ENCODE assay signal across 15 cellular contexts in the genomic region with DNA sequence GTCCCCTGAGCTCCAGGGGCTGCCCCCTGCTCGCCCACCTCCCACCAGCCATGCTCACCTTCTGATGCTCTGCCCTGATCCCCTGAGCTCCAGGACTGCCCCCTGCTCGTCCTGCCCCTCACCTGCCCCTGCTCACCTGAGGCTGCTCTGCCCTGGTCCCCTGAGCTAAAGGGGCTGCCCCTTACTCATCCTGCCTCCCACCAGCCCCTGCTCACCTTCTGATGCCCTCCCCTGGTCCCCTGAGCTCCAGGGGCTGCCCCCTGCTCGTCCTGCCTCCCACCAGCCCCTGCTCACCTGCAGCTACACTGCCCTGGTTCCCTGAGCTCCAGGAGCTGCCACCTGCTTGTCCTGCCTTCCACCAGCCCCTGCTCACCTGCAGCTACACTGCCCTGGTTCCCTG.
A peak's percentile ranks its signal among the peaks of the same experiment; 100 is the strongest.
DNase-seq lines count a peak whose midpoint lies in the region; ATAC-seq and TF ChIP-seq lines count a peak whose summit lies in the region.
"Had no signal": no experiment of that assay in that cellular context is flagged by ENCODE, and none has a peak within 500 bp of the region (broad histone marks: within the 10 kb centered on the region; RNA-seq: fewer than 3 reads in every experiment).

No MANE protein-coding gene starts in this region.

- H3K4me2 ChIP-seq in OCI-LY1 (ENCODE audit: low read length) = peak overlapping the region; percentile 36; the same call in 1 of the 2 replicates

- H3K27ac Mint-ChIP-seq in memory B cell = peak overlapping the region; percentile 93
- H3K27ac Mint-ChIP-seq in stimulated activated memory B cell treated with anti-CD40 and anti-IgM and Interleukin-4, amounts not matched to agents 10 μg/mL and 1 μg/mL and 100 μg/mL, for 72 hours = peak overlapping the region; percentile 99
- H3K27ac Mint-ChIP-seq: CD8-positive, alpha-beta T cell; HFFc6 had no signal

- peak overlapping the region; percentile 54; the same call in 1 of the 2 replicates for H3K9ac ChIP-seq in OCI-LY1 (ENCODE audit: low read length)

- H3K4me1 ChIP-seq in OCI-LY1 (ENCODE audit: insufficient read depth, low read length, severe bottlenecking) = peaks cover 13% of the 10 kb centered on the region
- H3K4me1 ChIP-seq: HAP-1 had no signal

- no peaks in the 10 kb centered on the region for H4K20me1 ChIP-seq in OCI-LY1 (ENCODE audit: insufficient read depth, low read length)

- H3K27ac ChIP-seq in OCI-LY1 (ENCODE audit: low read depth, low read length, poor library complexity, severe bottlenecking) = peak overlapping the region; percentile 62
- H3K27ac ChIP-seq: HL-60 had no signal

- no peaks in the 10 kb centered on the region for H3K79me2 ChIP-seq in OCI-LY1 (ENCODE audit: insufficient read depth, low read length)

- H3K27me3 Mint-ChIP-seq in memory B cell = no peaks in the 10 kb centered on the region
- H3K27me3 Mint-ChIP-seq in stimulated activated memory B cell treated with anti-CD40 and anti-IgM and Interleukin-4, amounts not matched to agents 10 μg/mL and 1 μg/mL and 100 μg/mL, for 72 hours = no peaks in the 10 kb centered on the region

- H3K4me1 Mint-ChIP-seq in memory B cell = peaks cover 34% of the 10 kb centered on the region
- H3K4me1 Mint-ChIP-seq in stimulated activated memory B cell treated with anti-CD40 and anti-IgM and Interleukin-4, amounts not matched to agents 10 μg/mL and 1 μg/mL and 100 μg/mL, for 72 hours = peaks cover 48% of the 10 kb centered on the region
- H3K4me1 Mint-ChIP-seq: CD14-positive monocyte had no signal

- H3K27me3 ChIP-seq in OCI-LY1 (ENCODE audit: insufficient read depth, low read length) = no peaks in the 10 kb centered on the region

- no peaks in the 10 kb centered on the region for H3F3A ChIP-seq in OCI-LY1 (ENCODE audit: insufficient read depth, low read length)

- ATAC-seq in memory B cell (ENCODE audit: low read depth) (no peak), GM18861 (IDR thresholded peaks at IDR 0.05; ENCODE audit: unreplicated experiment) (no peak)
- no peak for ATAC-seq in stimulated activated memory B cell treated with anti-CD40 and anti-IgM and Interleukin-4, amounts not matched to agents 10 μg/mL and 1 μg/mL and 100 μg/mL, for 72 hours
- ATAC-seq: CD8-positive, alpha-beta T cell had no signal

- peak overlapping the region; percentile 19 for H3K4me3 ChIP-seq in GM12875 (ENCODE audit: low read depth, low read length)
- H3K4me3 ChIP-seq in OCI-LY1 (ENCODE audit: low read depth, low read length, poor library complexity, severe bottlenecking) = peak overlapping the region; percentile 54
- H3K4me3 ChIP-seq: HAP-1 had no signal

- H2AFZ ChIP-seq in OCI-LY1 (ENCODE audit: low read length) = no peak overlapping the region

- H3K4me3 Mint-ChIP-seq in memory B cell = peak overlapping the region; percentile 96
- peak overlapping the region; percentile 94 for H3K4me3 Mint-ChIP-seq in stimulated activated memory B cell treated with anti-CD40 and anti-IgM and Interleukin-4, amounts not matched to agents 10 μg/mL and 1 μg/mL and 100 μg/mL, for 72 hours
- H3K4me3 Mint-ChIP-seq: CD8-positive, alpha-beta T cell; HFFc6 had no signal

- no peak for DNase-seq in memory B cell (ENCODE audit: low spot score in 2 of 2)
- no peak for DNase-seq in activated effector memory CD4-positive, alpha-beta T cell treated with anti-CD3 and anti-CD28 coated beads, Interleukin-2, amount 50 U/mL, for 16 hours
- DNase-seq in Ammon's horn (ENCODE audit: low spot score) = no peak
- DNase-seq: CD8-positive, alpha-beta T cell; COR-L47; DMS153; EL; HFFc6 had no signal

- H3K9me3 ChIP-seq in OCI-LY1 (ENCODE audit: low read length) = no peaks in the 10 kb centered on the region
- H3K9me3 ChIP-seq: HAP-1 had no signal

- TF ChIP-seq CTCF in GM12875 (IDR thresholded peaks at IDR 0.05; ENCODE audit: borderline replicate concordance, insufficient read depth, low read depth, low read length) = no peak
- no peak for TF ChIP-seq CTCF in OCI-LY1 (IDR thresholded peaks at IDR 0.05; ENCODE audit: low read length)

- H3K36me3 Mint-ChIP-seq in memory B cell = peaks cover 24% of the 10 kb centered on the region
- H3K36me3 Mint-ChIP-seq in stimulated activated memory B cell treated with anti-CD40 and anti-IgM and Interleukin-4, amounts not matched to agents 10 μg/mL and 1 μg/mL and 100 μg/mL, for 72 hours = peaks cover 62% of the 10 kb centered on the region
- H3K36me3 Mint-ChIP-seq: CD14-positive monocyte; CD8-positive, alpha-beta T cell had no signal

- no peaks in the 10 kb centered on the region for H3K9me2 ChIP-seq in OCI-LY1 (ENCODE audit: low read depth, low read length)

- H3K36me3 ChIP-seq in OCI-LY1 (ENCODE audit: insufficient read depth, low read length) = no peaks in the 10 kb centered on the region; the same call in 1 of the 2 replicates
- H3K36me3 ChIP-seq: HAP-1 had no signal

- no peaks in the 10 kb centered on the region for H3K9me3 Mint-ChIP-seq in memory B cell
- H3K9me3 Mint-ChIP-seq in stimulated activated memory B cell treated with anti-CD40 and anti-IgM and Interleukin-4, amounts not matched to agents 10 μg/mL and 1 μg/mL and 100 μg/mL, for 72 hours = peaks cover 2% of the 10 kb centered on the region
